ENCODE assay signal across 28 cellular contexts in genomic region chr4:159476886-159477285, GRCh38.
"Had no signal": no experiment of that assay in that cellular context is flagged by ENCODE, and none has a peak within 500 bp of the region (broad histone marks: within the 10 kb centered on the region; RNA-seq: fewer than 3 reads in every experiment).

No MANE protein-coding gene starts in this region.

- H3K4me1 ChIP-seq: stomach, suprapubic skin, testis, thyroid gland, tibial artery, tibial nerve, transverse colon, upper lobe of left lung, upper lobe of right lung, uterus, vagina had no signal

- H3K27ac Mint-ChIP-seq: stimulated activated effector memory CD8-positive, alpha-beta T cell treated with anti-CD3 and anti-CD28 coated beads, Interleukin-12 subunit alpha, Interleukin-12 subunit beta, amount 100 ng/mL, for 72 hours; stimulated activated memory B cell treated with anti-CD40 and anti-IgM and Interleukin-4, amounts not matched to agents 10 μg/mL and 1 μg/mL and 100 μg/mL, for 72 hours; stimulated activated naive B cell treated with anti-CD40 and anti-IgM and Interleukin-4, amounts not matched to agents 10 μg/mL and 1 μg/mL and 100 μg/mL, for 72 hours; stimulated activated naive CD8-positive, alpha-beta T cell treated with anti-CD3 and anti-CD28 coated beads, Interleukin-15, amount 100 ng/mL, for 72 hours; stimulated activated naive CD8-positive, alpha-beta T cell treated with anti-CD3 and anti-CD28 coated beads, Interleukin-15, Interleukin-2, amounts not matched to agents 100 ng/mL and 50 ng/mL, for 24 hours; type B pancreatic cell had no signal

- H3K27me3 ChIP-seq: stomach, suprapubic skin, testis, thyroid gland, tibial artery, tibial nerve, transverse colon, upper lobe of left lung, upper lobe of right lung, uterus, vagina had no signal

- H3K27ac ChIP-seq: stomach, suprapubic skin, testis, thoracic aorta, thyroid gland, tibial artery, tibial nerve, transverse colon, upper lobe of left lung, upper lobe of right lung, uterus, vagina had no signal

- H3K27me3 Mint-ChIP-seq: stimulated activated memory B cell treated with anti-CD40 and anti-IgM and Interleukin-4, amounts not matched to agents 10 μg/mL and 1 μg/mL and 100 μg/mL, for 72 hours; stimulated activated naive B cell treated with anti-CD40 and anti-IgM and Interleukin-4, amounts not matched to agents 10 μg/mL and 1 μg/mL and 100 μg/mL, for 72 hours; stimulated activated naive CD8-positive, alpha-beta T cell treated with anti-CD3 and anti-CD28 coated beads, Interleukin-15, Interleukin-2, amounts not matched to agents 100 ng/mL and 50 ng/mL, for 24 hours had no signal

- H3K4me1 Mint-ChIP-seq: stimulated activated effector memory CD8-positive, alpha-beta T cell treated with anti-CD3 and anti-CD28 coated beads, Interleukin-12 subunit alpha, Interleukin-12 subunit beta, amount 100 ng/mL, for 72 hours; stimulated activated memory B cell treated with anti-CD40 and anti-IgM and Interleukin-4, amounts not matched to agents 10 μg/mL and 1 μg/mL and 100 μg/mL, for 72 hours; stimulated activated naive B cell treated with anti-CD40 and anti-IgM and Interleukin-4, amounts not matched to agents 10 μg/mL and 1 μg/mL and 100 μg/mL, for 72 hours; stimulated activated naive CD8-positive, alpha-beta T cell treated with anti-CD3 and anti-CD28 coated beads, Interleukin-15, amount 100 ng/mL, for 72 hours had no signal

- H3K36me3 ChIP-seq: stomach, suprapubic skin, thoracic aorta, thyroid gland, tibial artery, tibial nerve, transverse colon, upper lobe of left lung, upper lobe of right lung, uterus, vagina had no signal

- FAIRE-seq: urothelium cell line had no signal

- H3K36me3 Mint-ChIP-seq: stimulated activated effector memory CD8-positive, alpha-beta T cell treated with anti-CD3 and anti-CD28 coated beads, Interleukin-12 subunit alpha, Interleukin-12 subunit beta, amount 100 ng/mL, for 72 hours; stimulated activated memory B cell treated with anti-CD40 and anti-IgM and Interleukin-4, amounts not matched to agents 10 μg/mL and 1 μg/mL and 100 μg/mL, for 72 hours; stimulated activated naive B cell treated with anti-CD40 and anti-IgM and Interleukin-4, amounts not matched to agents 10 μg/mL and 1 μg/mL and 100 μg/mL, for 72 hours; type B pancreatic cell had no signal

- ATAC-seq: stimulated activated effector memory CD8-positive, alpha-beta T cell treated with anti-CD3 and anti-CD28 coated beads, Interleukin-12 subunit alpha, Interleukin-12 subunit beta, amount 100 ng/mL, for 72 hours; stimulated activated memory B cell treated with anti-CD40 and anti-IgM and Interleukin-4, amounts not matched to agents 10 μg/mL and 1 μg/mL and 100 μg/mL, for 72 hours; stimulated activated naive B cell treated with anti-CD40 and anti-IgM and Interleukin-4, amounts not matched to agents 10 μg/mL and 1 μg/mL and 100 μg/mL, for 72 hours; stimulated activated naive CD8-positive, alpha-beta T cell treated with anti-CD3 and anti-CD28 coated beads, Interleukin-15, amount 100 ng/mL, for 72 hours; stimulated activated naive CD8-positive, alpha-beta T cell treated with anti-CD3 and anti-CD28 coated beads, Interleukin-15, Interleukin-2, amounts not matched to agents 100 U/mL and 50 U/mL, for 24 hours; upper lobe of right lung had no signal

- H3K4me3 Mint-ChIP-seq: stimulated activated effector memory CD8-positive, alpha-beta T cell treated with anti-CD3 and anti-CD28 coated beads, Interleukin-12 subunit alpha, Interleukin-12 subunit beta, amount 100 ng/mL, for 72 hours; stimulated activated memory B cell treated with anti-CD40 and anti-IgM and Interleukin-4, amounts not matched to agents 10 μg/mL and 1 μg/mL and 100 μg/mL, for 72 hours; stimulated activated naive B cell treated with anti-CD40 and anti-IgM and Interleukin-4, amounts not matched to agents 10 μg/mL and 1 μg/mL and 100 μg/mL, for 72 hours; stimulated activated naive CD8-positive, alpha-beta T cell treated with anti-CD3 and anti-CD28 coated beads, Interleukin-15, amount 100 ng/mL, for 72 hours; stimulated activated naive CD8-positive, alpha-beta T cell treated with anti-CD3 and anti-CD28 coated beads, Interleukin-15, Interleukin-2, amounts not matched to agents 100 ng/mL and 50 ng/mL, for 24 hours; type B pancreatic cell had no signal

- H3K9me3 Mint-ChIP-seq: stimulated activated effector memory CD8-positive, alpha-beta T cell treated with anti-CD3 and anti-CD28 coated beads, Interleukin-12 subunit alpha, Interleukin-12 subunit beta, amount 100 ng/mL, for 72 hours; stimulated activated memory B cell treated with anti-CD40 and anti-IgM and Interleukin-4, amounts not matched to agents 10 μg/mL and 1 μg/mL and 100 μg/mL, for 72 hours; stimulated activated naive CD8-positive, alpha-beta T cell treated with anti-CD3 and anti-CD28 coated beads, Interleukin-15, amount 100 ng/mL, for 72 hours; stimulated activated naive CD8-positive, alpha-beta T cell treated with anti-CD3 and anti-CD28 coated beads, Interleukin-15, Interleukin-2, amounts not matched to agents 100 ng/mL and 50 ng/mL, for 24 hours; type B pancreatic cell had no signal

- H3K4me3 ChIP-seq: stomach, suprapubic skin, thoracic aorta, thyroid gland, tibial artery, tibial nerve, transverse colon, upper lobe of left lung, upper lobe of right lung, uterus, vagina had no signal

- H3K9me3 ChIP-seq: stomach, suprapubic skin, testis, thoracic aorta, thyroid gland, tibial artery, tibial nerve, transverse colon, upper lobe of left lung, upper lobe of right lung, uterus, vagina had no signal

- DNase-seq: stimulated activated CD4-positive, alpha-beta T cell treated with anti-CD3 and anti-CD28 coated beads, Interleukin-2, amount 100 ng/mL, for 48 hours; stimulated activated CD4-positive, alpha-beta T cell treated with anti-CD3 and anti-CD28 coated beads, Interleukin-4, amount 100 ng/mL, for 1 hour; stimulated activated CD4-positive, alpha-beta T cell treated with anti-CD3 and anti-CD28 coated beads, Interleukin-4, amount 100 ng/mL, for 24 hours; stimulated activated CD4-positive, alpha-beta T cell treated with anti-CD3 and anti-CD28 coated beads, Interleukin-4, amount 100 ng/mL, for 4 hours; stimulated activated CD8-positive, alpha-beta memory T cell treated with anti-CD3 and anti-CD28 coated beads, Interleukin-4, amount 100 ng/mL, for 48 hours; stimulated activated naive B cell treated with anti-CD40 and anti-IgM and Interleukin-4, amounts not matched to agents 10 μg/mL and 1 μg/mL and 100 μg/mL, for 72 hours; stimulated activated naive CD4-positive, alpha-beta T cell; stimulated activated naive CD4-positive, alpha-beta T cell treated with Interleukin-2 at 50 U/mL for 16 hours; stimulated activated naive CD8-positive, alpha-beta T cell treated with anti-CD3 and anti-CD28 coated beads, Interleukin-15, amount 100 ng/mL, for 72 hours; stimulated activated naive CD8-positive, alpha-beta T cell treated with anti-CD3 and anti-CD28 coated beads, Interleukin-15, Interleukin-2, amounts not matched to agents 100 U/mL and 50 U/mL, for 24 hours; stomach; substantia nigra; testis; thyroid gland; tibial artery; transverse colon; upper lobe of left lung; upper lobe of right lung; uterus had no signal
